ENCODE assay signal across 8 cellular contexts in the genomic region with DNA sequence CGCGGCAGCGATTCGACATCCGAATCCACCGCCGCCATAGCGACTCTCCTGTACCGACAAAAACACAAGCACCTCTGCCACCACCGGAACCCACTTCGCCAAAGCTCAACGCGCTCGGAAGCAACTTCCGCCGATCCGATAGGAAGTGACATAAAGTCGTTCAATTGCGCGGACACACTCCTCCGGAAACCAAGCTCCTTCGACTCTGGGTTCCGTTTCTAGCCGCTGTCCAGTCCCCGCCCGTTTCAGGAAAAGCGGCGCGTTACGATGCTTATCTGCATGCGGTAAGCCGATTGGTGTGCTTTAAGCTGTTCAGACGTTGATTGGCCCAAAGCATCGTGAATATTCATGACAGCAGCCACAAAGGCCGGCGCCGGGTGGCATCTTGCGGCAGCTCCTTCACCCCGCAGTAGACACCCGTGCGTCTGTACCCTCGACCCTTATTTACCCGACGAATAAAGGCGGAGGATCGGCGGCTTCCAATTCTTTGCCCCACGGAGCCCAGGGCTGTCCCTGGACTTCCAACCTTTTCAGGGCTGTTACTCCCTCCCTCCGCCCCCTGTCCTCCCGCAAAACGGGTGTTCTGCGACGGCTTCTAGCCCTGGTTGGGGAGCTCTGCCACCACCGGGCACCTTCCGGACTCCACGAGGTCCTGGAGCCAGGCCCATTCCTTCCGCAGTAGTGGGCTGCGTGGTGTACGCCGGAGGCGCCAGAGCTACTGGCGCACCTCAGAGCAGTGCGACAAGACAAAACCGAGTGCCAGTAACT. TPM values are rescaled to one million over a fixed set of nuclear protein-coding genes. Genes with fewer than 3 reads are reported as not detected.
DNase-seq lines count a peak whose midpoint lies in the region; ATAC-seq and TF ChIP-seq lines count a peak whose summit lies in the region.

Gene TUT1, minus strand, starts transcription at position 76 of the 768 bp plus-strand sequence. Its CDS starts 38 bp downstream, at position 38.

- no peaks in the 10 kb centered on the region for H4K20me1 ChIP-seq in KMS-11 (ENCODE audit: insufficient read depth)

- no peak for TF ChIP-seq CTCF in KMS-11 (conservative IDR thresholded peaks at IDR 0.05; ENCODE audit: low read depth, low read length)
- peak in 1 of 6 experiments; percentile 17 for TF ChIP-seq CTCF in Peyer's patch (IDR thresholded peaks at IDR 0.05)
- TF ChIP-seq CTCF in esophagus muscularis mucosa (IDR thresholded peaks at IDR 0.05): peak in 1 of 3 experiments; percentile 4

- peak within 1 kb of the TSS; percentile 85 for H3K4me2 ChIP-seq in KMS-11

- H3K79me2 ChIP-seq in KMS-11 (ENCODE audit: insufficient read depth, low read depth): peaks cover 20% of the 10 kb centered on the region

- TF ChIP-seq POLR2A in Peyer's patch (IDR thresholded peaks at IDR 0.05) (peak; percentile 71 to 93), esophagus muscularis mucosa (IDR thresholded peaks at IDR 0.05; ENCODE audit: low read depth) (peak; percentile 65)

- peak within 1 kb of the TSS; percentile 87 for H3K9ac ChIP-seq in KMS-11

- under 1% methylated on average over 48 of the region's 64 CpGs for WGBS in esophagus muscularis mucosa

- DNase-seq in DMS53 treated with DMSO at 0.1 percent for 48 hours (lab: John Stamatoyannopoulos, UW; ENCODE audit: unreplicated experiment) (peak; percentile 99), Peyer's patch (peak; percentile 94 to 99 (median 96)), esophagus muscularis mucosa (ENCODE audit: extremely low spot score) (peak; percentile 99)
- DNase-seq in activated T-cell treated with anti-CD3 and anti-CD28 coated beads, Interleukin-2, amount 50 U/mL, for 48 hours: peak; percentile 97 to 98
- peak; percentile 91 to 97 for DNase-seq in stimulated activated CD8-positive, alpha-beta memory T cell treated with anti-CD3 and anti-CD28 coated beads, Interleukin-7, amount 100 ng/mL, for 4 hours (ENCODE audit: low read depth in 2 of 2)

- H3K36me3 ChIP-seq in KMS-11 (ENCODE audit: insufficient read depth) (peaks cover 14% of the 10 kb centered on the region; the same call in 1 of the 2 replicates), Peyer's patch (peaks cover 0 to 53% (median 0%) of the 10 kb centered on the region in 3 donors), esophagus muscularis mucosa (peaks cover 29 to 58% (median 51%) of the 10 kb centered on the region in 4 donors), muscle layer of duodenum (ENCODE audit: control insufficient read depth in 1 of 2, insufficient read depth in 2 of 2, low read length in 2 of 2) (peaks cover 41 to 52% of the 10 kb centered on the region in 2 donors)

- peak within 1 kb of the TSS; percentile 93 for H3K27ac ChIP-seq in KMS-11
- H3K27ac ChIP-seq in Peyer's patch: peak within 1 kb of the TSS; percentile 93 to 96 (median 94)
- peak within 1 kb of the TSS; percentile 92 to 97 (median 94) for H3K27ac ChIP-seq in esophagus muscularis mucosa (replicated peaks in 1 of 4)
- peak within 1 kb of the TSS; percentile 97 for H3K27ac ChIP-seq in muscle layer of duodenum (ENCODE audit: low read length)

- intact Hi-C loops in esophagus muscularis mucosa (cut with DNase I): loop anchor here (10.0 kb wide), 1 partner anchor 263 kb away; no protein-coding TSS in a partner anchor

- no peaks in the 10 kb centered on the region for H3K9me3 ChIP-seq in Peyer's patch
- H3K9me3 ChIP-seq in esophagus muscularis mucosa: no peaks in the 10 kb centered on the region
- no peaks in the 10 kb centered on the region for H3K9me3 ChIP-seq in muscle layer of duodenum (ENCODE audit: control insufficient read depth in 1 of 2, low read length in 2 of 2)

- H3K4me3 ChIP-seq in KMS-11 (IDR thresholded peaks at IDR 0.05; ENCODE audit: insufficient read depth, low read depth, low read length): no peak within 1 kb of the TSS
- H3K4me3 ChIP-seq in Peyer's patch: peak within 1 kb of the TSS; percentile 47 to 85 (median 68)
- H3K4me3 ChIP-seq in esophagus muscularis mucosa: peak within 1 kb of the TSS; percentile 72 to 93 (median 76)
- peak within 1 kb of the TSS; percentile 79 to 99 for H3K4me3 ChIP-seq in muscle layer of duodenum (ENCODE audit: low read depth in 1 of 2, low read length in 2 of 2)

- no peaks in the 10 kb centered on the region for H3K27me3 ChIP-seq in KMS-11 (ENCODE audit: insufficient read depth, low read depth)
- H3K27me3 ChIP-seq in Peyer's patch: no peaks in the 10 kb centered on the region
- H3K27me3 ChIP-seq in esophagus muscularis mucosa: no peaks in the 10 kb centered on the region
- H3K27me3 ChIP-seq in muscle layer of duodenum (ENCODE audit: low read depth, low read length): no peaks in the 10 kb centered on the region

- peaks cover 35% of the 10 kb centered on the region for H3K4me1 ChIP-seq in KMS-11 (ENCODE audit: low read depth, poor library complexity, severe bottlenecking)
- H3K4me1 ChIP-seq in Peyer's patch: peaks cover 0 to 25% (median 10%) of the 10 kb centered on the region in 4 donors
- H3K4me1 ChIP-seq in esophagus muscularis mucosa: peaks cover 33 to 42% (median 40%) of the 10 kb centered on the region in 4 donors
- H3K4me1 ChIP-seq in muscle layer of duodenum (ENCODE audit: control insufficient read depth in 1 of 2, insufficient read depth in 2 of 2, low read length in 2 of 2): peaks cover 14 to 33% of the 10 kb centered on the region in 2 donors

- peak; percentile 73 for ATAC-seq in GM21737 (IDR thresholded peaks at IDR 0.05; ENCODE audit: unreplicated experiment)

- peak within 1 kb of the TSS; percentile 60 for H2AFZ ChIP-seq in KMS-11 (ENCODE audit: low read depth)

- TF ChIP-seq EP300 in esophagus muscularis mucosa (IDR thresholded peaks at IDR 0.05): no peak

RNA-seq across cellular contexts. Expression of gene TUT1, which starts in this region (rescaled TPM):
- 10 to 100 TPM in 3 of 4 donors, 1 to 10 TPM in 1; 5.0 to 29.4 (median 17.5) TPM for total RNA-seq in Peyer's patch
- total RNA-seq in esophagus muscularis mucosa: 1 to 10 TPM; 4.2 to 8.0 (median 6.0) TPM
